Comparison of ENCODE assay signal across 8 cellular contexts in genomic region chr20:31572701-31573554, GRCh38. TPM values are rescaled to one million over a fixed set of nuclear protein-coding genes. Genes with fewer than 3 reads are reported as not detected.
DNase-seq lines count a peak whose midpoint lies in the region; ATAC-seq and TF ChIP-seq lines count a peak whose summit lies in the region.

No MANE protein-coding gene starts in this region.

- H3K27me3 Mint-ChIP-seq in nephron (ENCODE audit: low read depth) = no peaks in the 10 kb centered on the region

- DNase-seq in EH (ENCODE audit: low read depth) (peak; percentile 99), H4 (ENCODE audit: low spot score) (peak; percentile 98), LNCaP clone FGC (ENCODE audit: low read depth) (peak; percentile 72), RPMI8226 (peak; percentile 96), fibroblast of pulmonary artery (ENCODE audit: low read depth) (peak; percentile 99)
- DNase-seq in activated T-helper 9 cell treated with anti-CD3 and anti-CD28 coated beads, Interleukin-2, amount 50 U/mL, for 16 hours (ENCODE audit: low read depth) = peak; percentile 81
- DNase-seq in stimulated activated naive CD8-positive, alpha-beta T cell treated with anti-CD3 and anti-CD28 coated beads, Interleukin-15, Interleukin-2, amounts not matched to agents 100 U/mL and 50 U/mL, for 24 hours = peak; percentile 90

- no peaks in the 10 kb centered on the region for H3K36me3 Mint-ChIP-seq in nephron (ENCODE audit: low read depth)

- peak; percentile 86 for ATAC-seq in stimulated activated naive CD8-positive, alpha-beta T cell treated with anti-CD3 and anti-CD28 coated beads, Interleukin-15, Interleukin-2, amounts not matched to agents 100 U/mL and 50 U/mL, for 24 hours

- TF ChIP-seq CTCF in LNCaP clone FGC (IDR thresholded peaks at IDR 0.05; ENCODE audit: control insufficient read depth, extremely low read depth, insufficient read depth) = no peak
- no peak for TF ChIP-seq CTCF in fibroblast of pulmonary artery (IDR thresholded peaks at IDR 0.05; ENCODE audit: low read length, missing control alignments)
- no peak for TF ChIP-seq CTCF in nephron (IDR thresholded peaks at IDR 0.05; ENCODE audit: unreplicated experiment in 3 of 3)

- peaks cover 45% of the 10 kb centered on the region for H3K4me1 Mint-ChIP-seq in nephron

- no peaks in the 10 kb centered on the region for H3K9me3 Mint-ChIP-seq in nephron

- peak overlapping the region; percentile 82 to 88 (median 87) for H3K4me3 Mint-ChIP-seq in nephron

- H3K4me3 ChIP-seq in LNCaP clone FGC (ENCODE audit: low read depth, low read length) (peak overlapping the region; percentile 59), fibroblast of pulmonary artery (replicated peaks; ENCODE audit: low read depth, low read length) (peak overlapping the region; percentile 60)

- peak overlapping the region; percentile 90 to 97 (median 97) for H3K27ac Mint-ChIP-seq in nephron

RNA-seq across cellular contexts. Expression of gene ID1, which starts 32.2 kb away (rescaled TPM):
- 410 and 489 TPM in 2 replicates for total RNA-seq in H4 (2014; rRNA removed; shearing (Covaris generic))

RNA-seq across cellular contexts. Expression of gene HM13, which starts 58.7 kb away (rescaled TPM):
- 72.4 and 109 TPM in 2 replicates for total RNA-seq in H4 (2014; rRNA removed; shearing (Covaris generic))

Comparison
In these comparisons a context has a peak if more than half of its experiments do, and no peak if none do; other contexts are left out.
1. Peak in every context shown above with its lines: DNase-seq, ATAC-seq and H3K4me3 ChIP-seq.